ENCODE assay signal across 8 cellular contexts in the genomic region with DNA sequence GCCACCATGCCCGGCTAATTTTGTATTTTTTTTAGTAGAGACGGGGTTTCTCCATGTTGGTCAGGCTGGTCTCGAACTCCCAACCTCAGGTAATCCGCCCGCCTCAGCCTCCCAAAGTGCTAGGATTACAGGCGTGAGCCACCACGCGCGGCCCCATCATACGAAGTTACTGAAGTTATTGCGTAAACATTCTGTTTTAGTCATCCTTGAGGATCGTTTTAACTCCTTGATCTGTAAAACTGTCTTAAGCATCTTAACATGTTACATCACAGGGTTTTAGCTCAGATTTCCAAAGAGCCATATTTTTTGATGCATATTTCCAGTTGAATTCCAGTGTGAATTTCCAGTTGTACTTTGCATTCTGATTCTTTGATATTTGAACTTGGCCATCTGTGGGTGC. TPM values are rescaled to one million over a fixed set of nuclear protein-coding genes. Genes with fewer than 3 reads are reported as not detected.
DNase-seq lines count a peak whose midpoint lies in the region; ATAC-seq and TF ChIP-seq lines count a peak whose summit lies in the region.
"Not testable (repeated sequence)": the region's sequence is repeated elsewhere in the genome, so short reads cannot be mapped to it uniquely, and the experiment has no call there.
"Had no signal": no experiment of that assay in that cellular context is flagged by ENCODE, and none has a peak within 500 bp of the region (broad histone marks: within the 10 kb centered on the region; RNA-seq: fewer than 3 reads in every experiment).

No MANE protein-coding gene starts in this region.

- BruUV-seq in IMR-90 (replicated peaks; lab: Mats Ljungman, UMichigan), result not testable (repeated sequence)

- H3K27me3 Mint-ChIP-seq in activated CD4-positive, alpha-beta T cell treated with anti-CD3 and anti-CD28 coated beads, Interleukin-2, amount 10 ng/mL, durations not matched to agents 24 days and 14 days; activated naive CD8-positive, alpha-beta T cell; natural killer cell (ENCODE audit: low read depth in 2 of 2): not testable (repeated sequence)

- intact Hi-C loops in IMR-90 (cut with micrococcal nuclease); activated CD4-positive, alpha-beta T cell treated with anti-CD3 and anti-CD28 coated beads, Interleukin-2, amount 10 ng/mL, durations not matched to agents 24 days and 14 days (cut with micrococcal nuclease); natural killer cell (cut with micrococcal nuclease): not testable (repeated sequence)

- H3K9me1 ChIP-seq in IMR-90 (ENCODE audit: insufficient read depth, low read length), result not testable (repeated sequence)

- not testable (repeated sequence) for H3K4me3 ChIP-seq in IMR-90 (ENCODE audit: insufficient read depth, low read depth, low read length); fibroblast of mammary gland (ENCODE audit: control insufficient read depth, low read depth, low read length)

- not testable (repeated sequence) for TF ChIP-seq CTCF in IMR-90 (conservative IDR thresholded peaks at IDR 0.05; ENCODE audit: low read depth, low read length); fibroblast of mammary gland (conservative IDR thresholded peaks at IDR 0.05; ENCODE audit: control insufficient read depth, insufficient read depth, low read depth, low read length); natural killer cell (IDR thresholded peaks at IDR 0.05)

- peak overlapping the region; percentile 64; the same call in 1 of the 2 replicates for H3K18ac ChIP-seq in IMR-90 (ENCODE audit: low read depth, low read length)

- CTCF ChIA-PET in IMR-90 (lab: Yijun Ruan, JAX), result interaction anchor here (1.4 kb wide), 1 partner anchor 9 kb away, joined by 7 read pairs; no protein-coding TSS in a partner anchor

- H2AK9ac ChIP-seq in IMR-90 (replicated peaks; ENCODE audit: low read depth, low read length, poor library complexity), result not testable (repeated sequence)

- 0 out of 2 replicates have a peak overlapping the region, but pooled peaks have one; percentile 25 for H3K4me2 ChIP-seq in IMR-90 (ENCODE audit: low read depth, low read length)

- H3K9me3 Mint-ChIP-seq in activated CD4-positive, alpha-beta T cell treated with anti-CD3 and anti-CD28 coated beads, Interleukin-2, amount 10 ng/mL, durations not matched to agents 24 days and 14 days; activated naive CD8-positive, alpha-beta T cell (ENCODE audit: low read depth); natural killer cell: not testable (repeated sequence)

- ATAC-seq in IMR-90 (ENCODE audit: low read depth); natural killer cell: not testable (repeated sequence)

- not testable (repeated sequence) for H3K27ac ChIP-seq in IMR-90 (ENCODE audit: insufficient read depth, low read length)

- H3K27ac Mint-ChIP-seq in activated CD4-positive, alpha-beta T cell treated with anti-CD3 and anti-CD28 coated beads, Interleukin-2, amount 10 ng/mL, durations not matched to agents 24 days and 14 days, result peak overlapping the region; percentile 35
- peak overlapping the region; percentile 1 for H3K27ac Mint-ChIP-seq in activated naive CD8-positive, alpha-beta T cell
- peak overlapping the region; percentile 21 to 36 for H3K27ac Mint-ChIP-seq in natural killer cell

- H2BK120ac ChIP-seq in IMR-90 (ENCODE audit: low read depth, low read length), result not testable (repeated sequence)

- dilution Hi-C loops in IMR-90 (cut with HindIII; ENCODE audit: low sequenced_read_pairs, unreplicated experiment), result not testable (repeated sequence)

- H3K9ac ChIP-seq in IMR-90 (ENCODE audit: low read depth, low read length), result not testable (repeated sequence)

- H2AK5ac ChIP-seq in IMR-90 (ENCODE audit: low read depth, low read length), result not testable (repeated sequence)

- H3K27me3 ChIP-seq in IMR-90 (ENCODE audit: control insufficient read depth, insufficient read depth, low read length), result not testable (repeated sequence)

- not testable (repeated sequence) for H4K20me1 ChIP-seq in IMR-90 (ENCODE audit: insufficient read depth, low read length)

- H4K5ac ChIP-seq in IMR-90 (ENCODE audit: low read depth, low read length), result peak overlapping the region; percentile 54

- H3K14ac ChIP-seq in IMR-90 (replicated peaks; ENCODE audit: low read depth, low read length), result not testable (repeated sequence)

- 80% methylated on average over 1 of the region's 12 CpGs; no CpG with 5 or more reads in 1 of the 2 experiments for WGBS in IMR-90 (ENCODE audit: extremely low coverage in 2 of 2, insufficient read length in 1 of 2), 2 experiments

- H4K91ac ChIP-seq in IMR-90 (ENCODE audit: insufficient read depth, low read depth, low read length), result not testable (repeated sequence)

- POLR2A ChIA-PET in IMR-90 (lab: Charles Lee; ENCODE audit: unreplicated experiment), result not testable (repeated sequence)

- H4K8ac ChIP-seq in IMR-90 (ENCODE audit: low read depth in 2 of 2, low read length in 2 of 2), result 0 out of 4 replicates have a peak overlapping the region, but pooled peaks of 1 of the 2 experiments have one; percentile 34

- H3K9me3 ChIP-seq in IMR-90 (ENCODE audit: control insufficient read depth, insufficient read depth, low read length), result not testable (repeated sequence)

- H3K56ac ChIP-seq in IMR-90 (ENCODE audit: extremely low read depth, insufficient read depth, low read length), result not testable (repeated sequence)

- H3K4me1 Mint-ChIP-seq in activated CD4-positive, alpha-beta T cell treated with anti-CD3 and anti-CD28 coated beads, Interleukin-2, amount 10 ng/mL, durations not matched to agents 24 days and 14 days, result peaks cover 13% of the 10 kb centered on the region
- H3K4me1 Mint-ChIP-seq in activated naive CD8-positive, alpha-beta T cell (ENCODE audit: low read depth); natural killer cell: not testable (repeated sequence)

- H2BK20ac ChIP-seq in IMR-90 (ENCODE audit: low read depth, low read length), result not testable (repeated sequence)

- not testable (repeated sequence) for H2BK15ac ChIP-seq in IMR-90 (ENCODE audit: low read depth, low read length)

- not testable (repeated sequence) for H3K4me3 Mint-ChIP-seq in activated CD4-positive, alpha-beta T cell treated with anti-CD3 and anti-CD28 coated beads, Interleukin-2, amount 10 ng/mL, durations not matched to agents 24 days and 14 days; activated naive CD8-positive, alpha-beta T cell; natural killer cell

- not testable (repeated sequence) for H3K23ac ChIP-seq in IMR-90 (ENCODE audit: low read depth, low read length)

- H3K79me1 ChIP-seq in IMR-90 (ENCODE audit: low read depth in 1 of 2, low read length in 2 of 2), result peaks cover 17 to 48% of the 10 kb centered on the region in 2 experiments

- not testable (repeated sequence) for TF ChIP-seq RAD21 in IMR-90 (IDR thresholded peaks at IDR 0.05; ENCODE audit: low read length)

- H2AFZ ChIP-seq in IMR-90 (replicated peaks; ENCODE audit: low read length, poor library complexity), result not testable (repeated sequence)

- DNase-seq in IMR-90 (peak; percentile 40), MV-4-11 (lab: John Stamatoyannopoulos, UW) (peak; percentile 56), fibroblast of mammary gland (ENCODE audit: low read depth) (peak; percentile 38)
- DNase-seq in activated CD4-positive, alpha-beta T cell treated with anti-CD3 and anti-CD28 coated beads, Interleukin-2, amount 10 ng/mL, durations not matched to agents 24 days and 14 days; natural killer cell: not testable (repeated sequence)

- not testable (repeated sequence) for TF ChIP-seq POLR2A in IMR-90 (IDR thresholded peaks at IDR 0.05; ENCODE audit: low read depth, low read length)

- H3K4me1 ChIP-seq in IMR-90 (ENCODE audit: control insufficient read depth, insufficient read depth, low read length), result not testable (repeated sequence)

- in situ Hi-C loops in IMR-90 (cut with MboI; ENCODE audit: low sequenced_read_pairs), result not testable (repeated sequence)

- H3K4ac ChIP-seq in IMR-90 (ENCODE audit: low read depth, low read length), result 0 out of 2 replicates have a peak overlapping the region, but pooled peaks have one; percentile 17

- peaks cover 76% of the 10 kb centered on the region for H3K36me3 Mint-ChIP-seq in activated CD4-positive, alpha-beta T cell treated with anti-CD3 and anti-CD28 coated beads, Interleukin-2, amount 10 ng/mL, durations not matched to agents 24 days and 14 days (ENCODE audit: low read depth)
- not testable (repeated sequence) for H3K36me3 Mint-ChIP-seq in activated naive CD8-positive, alpha-beta T cell
- H3K36me3 Mint-ChIP-seq in natural killer cell, result peaks cover 13% of the 10 kb centered on the region

- H3K36me3 ChIP-seq in IMR-90 (ENCODE audit: control insufficient read depth, insufficient read depth, low read length), result peaks cover 37% of the 10 kb centered on the region

- H2BK5ac ChIP-seq in IMR-90 (ENCODE audit: low read depth, low read length, poor library complexity, severe bottlenecking), result peak overlapping the region; percentile 87

RNA-seq across cellular contexts. Expression of gene CASS4, which starts 6.7 kb away (rescaled TPM):
- total RNA-seq in IMR-90 (2012; rRNA removed) (25.8 and 26.1 TPM in 2 replicates), natural killer cell (10 to 100 TPM in 2 of 3 donors, 1 to 10 TPM in 1; 9.3 to 13.8 (median 13.4) TPM)
- 26.5 and 29.6 TPM in 2 replicates for polyA plus RNA-seq in IMR-90 (2012; rRNA removed)
- polyA plus RNA-seq in IMR-90 (2012; cell fraction: cytosol; rRNA removed), result 12.7 and 19.2 TPM in 2 replicates
- polyA plus RNA-seq in IMR-90 (2012; cell fraction: nucleus; rRNA removed; ENCODE audit: low replicate concordance), result 28.4 and 44.9 TPM in 2 replicates
- 2.8 and 3.1 TPM in 2 replicates for total RNA-seq in activated CD4-positive, alpha-beta T cell treated with anti-CD3 and anti-CD28 coated beads, Interleukin-2, amount 10 ng/mL, durations not matched to agents 24 days and 14 days
- total RNA-seq: A172, H7 had no signal

RNA-seq across cellular contexts. Expression of gene CSTF1, which starts 12.9 kb away (rescaled TPM):
- total RNA-seq in IMR-90 (2012; rRNA removed), result 86.4 and 105 TPM in 2 replicates
- polyA plus RNA-seq in IMR-90 (2012; rRNA removed), result 48.8 and 49.5 TPM in 2 replicates
- polyA plus RNA-seq in IMR-90 (2012; cell fraction: cytosol; rRNA removed), result 24.3 and 40.6 TPM in 2 replicates
- polyA plus RNA-seq in IMR-90 (2012; cell fraction: nucleus; rRNA removed; ENCODE audit: low replicate concordance), result 28.6 and 46.9 TPM in 2 replicates
- total RNA-seq in activated CD4-positive, alpha-beta T cell treated with anti-CD3 and anti-CD28 coated beads, Interleukin-2, amount 10 ng/mL, durations not matched to agents 24 days and 14 days, result 52.2 and 52.5 TPM in 2 replicates
- total RNA-seq in natural killer cell, result 10 to 100 TPM; 15.8 to 24.3 (median 18.5) TPM

RNA-seq across cellular contexts. Expression of gene AURKA, which starts 13.3 kb away (rescaled TPM):
- 83.3 and 88.0 TPM in 2 replicates for total RNA-seq in IMR-90 (2012; rRNA removed)
- 63.7 and 68.0 TPM in 2 replicates for polyA plus RNA-seq in IMR-90 (2012; rRNA removed)
- 21.7 and 43.0 TPM in 2 replicates for polyA plus RNA-seq in IMR-90 (2012; cell fraction: cytosol; rRNA removed)
- polyA plus RNA-seq in IMR-90 (2012; cell fraction: nucleus; rRNA removed; ENCODE audit: low replicate concordance), result 13.7 and 69.2 TPM in 2 replicates
- total RNA-seq in activated CD4-positive, alpha-beta T cell treated with anti-CD3 and anti-CD28 coated beads, Interleukin-2, amount 10 ng/mL, durations not matched to agents 24 days and 14 days, result 42.3 and 42.6 TPM in 2 replicates
- total RNA-seq in natural killer cell, result 1 to 10 TPM; 1.5 to 2.9 (median 2.0) TPM

RNA-seq across cellular contexts. Expression of gene FAM210B, which starts 46.6 kb away (rescaled TPM):
- total RNA-seq in IMR-90 (2012; rRNA removed) (45.0 and 48.9 TPM in 2 replicates), natural killer cell (10 to 100 TPM in 1 of 3 donors, 1 to 10 TPM in 2; 6.4 to 11.5 (median 8.8) TPM)
- polyA plus RNA-seq in IMR-90 (2012; rRNA removed), result 25.6 and 29.5 TPM in 2 replicates
- polyA plus RNA-seq in IMR-90 (2012; cell fraction: cytosol; rRNA removed), result 13.0 and 17.9 TPM in 2 replicates
- 4.1 and 11.5 TPM in 2 replicates for polyA plus RNA-seq in IMR-90 (2012; cell fraction: nucleus; rRNA removed; ENCODE audit: low replicate concordance)
- total RNA-seq in activated CD4-positive, alpha-beta T cell treated with anti-CD3 and anti-CD28 coated beads, Interleukin-2, amount 10 ng/mL, durations not matched to agents 24 days and 14 days, result 5.5 and 6.0 TPM in 2 replicates

Comparison
In these comparisons a context has a peak if more than half of its experiments do, and no peak if none do; other contexts are left out.
1. RNA of gene AURKA, which starts 13.3 kb away (total RNA-seq): 83.3 to 88.0 TPM in IMR-90 and 42.3 to 42.6 TPM in activated CD4-positive, alpha-beta T cell treated with anti-CD3 and anti-CD28 coated beads, Interleukin-2, amount 10 ng/mL, durations not matched to agents 24 days and 14 days; 1.5 to 2.9 TPM in natural killer cell; every median in the first group is over 10 times any median in the second.
2. Peak in every context shown above with its lines, with median percentiles within 50 percentile points of each other: H3K27ac Mint-ChIP-seq.